In genomic region chr6:43667245-43668150, GRCh38 we compare ENCODE assay signal across 1 cellular context.
TF ChIP-seq lines count a peak whose summit lies in the region.

No MANE protein-coding gene starts in this region.

TF ChIP-seq in HepG2, 621 proteins besides CTCF, POLR2A, EP300 and RAD21 (continued from another document and continues in another):
- TF ChIP-seq PAXIP1 (CRISPR knock-in tag; conservative IDR thresholded peaks at IDR 0.05) (peak; percentile 25; the same call in 1 of the 2 replicates), ZSCAN12 (CRISPR knock-in tag; IDR thresholded peaks at IDR 0.05) (no peak), ETS1 (CRISPR knock-in tag; IDR thresholded peaks at IDR 0.05) (no peak), SMAD1 (CRISPR knock-in tag; IDR thresholded peaks at IDR 0.05; ENCODE audit: borderline replicate concordance, low read depth) (no peak; the same call in 1 of the 2 replicates), ZNF567 (CRISPR knock-in tag; IDR thresholded peaks at IDR 0.05; ENCODE audit: borderline replicate concordance) (no peak; the same call in 1 of the 2 replicates), ZBTB7B (CRISPR knock-in tag; IDR thresholded peaks at IDR 0.05) (peak; percentile 55; the same call in 1 of the 2 replicates), SKIL (CRISPR knock-in tag; IDR thresholded peaks at IDR 0.05; ENCODE audit: borderline replicate concordance) (no peak), MED13 (CRISPR knock-in tag; IDR thresholded peaks at IDR 0.05) (no peak), AKNA (CRISPR knock-in tag; IDR thresholded peaks at IDR 0.05; ENCODE audit: borderline replicate concordance) (no peak), TEAD3 (CRISPR knock-in tag; optimal IDR thresholded peaks at IDR 0.05; ENCODE audit: borderline replicate concordance) (peak; percentile 84), ZNF446 (CRISPR knock-in tag; IDR thresholded peaks at IDR 0.05) (no peak), SP140L (CRISPR knock-in tag; IDR thresholded peaks at IDR 0.05; ENCODE audit: borderline replicate concordance) (no peak), SNAPC4 (CRISPR knock-in tag; IDR thresholded peaks at IDR 0.05) (no peak), SSRP1 (CRISPR knock-in tag; IDR thresholded peaks at IDR 0.05) (peak; percentile 60; the same call in 1 of the 2 replicates), SCMH1 (CRISPR knock-in tag; IDR thresholded peaks at IDR 0.05; ENCODE audit: borderline replicate concordance) (no peak), FOXK1 (CRISPR knock-in tag; IDR thresholded peaks at IDR 0.05; ENCODE audit: borderline replicate concordance, low read depth) (no peak), NR0B2 (CRISPR knock-in tag; IDR thresholded peaks at IDR 0.05) (no peak), IRF2 (CRISPR knock-in tag; IDR thresholded peaks at IDR 0.05) (peak; percentile 77), CREBL2 (CRISPR knock-in tag; IDR thresholded peaks at IDR 0.05; ENCODE audit: borderline replicate concordance) (no peak), ZNF766 (CRISPR knock-in tag; IDR thresholded peaks at IDR 0.05; ENCODE audit: borderline replicate concordance) (no peak), RAD51 (IDR thresholded peaks at IDR 0.05; ENCODE audit: borderline replicate concordance) (no peak), JARID2 (CRISPR knock-in tag; IDR thresholded peaks at IDR 0.05; ENCODE audit: insufficient replicate concordance) (no peak), ZNF710 (CRISPR knock-in tag; IDR thresholded peaks at IDR 0.05; ENCODE audit: borderline replicate concordance) (0 out of 2 replicates have a peak, but pooled peaks have one; percentile 30), ZNF740 (CRISPR knock-in tag; IDR thresholded peaks at IDR 0.05) (peak; percentile 32; the same call in 1 of the 2 replicates), MAZ (IDR thresholded peaks at IDR 0.05; ENCODE audit: borderline replicate concordance, low read depth, low read length) (no peak), MAZ (CRISPR knock-in tag; IDR thresholded peaks at IDR 0.05; ENCODE audit: low read depth) (peak; percentile 94), PAX8 (CRISPR knock-in tag; IDR thresholded peaks at IDR 0.05; ENCODE audit: borderline replicate concordance) (no peak), HNRNPL (IDR thresholded peaks at IDR 0.05; ENCODE audit: low read depth, low read length) (peak; percentile 95), ZGPAT (CRISPR knock-in tag; IDR thresholded peaks at IDR 0.05) (peak; percentile 68), ARHGAP35 (CRISPR knock-in tag; IDR thresholded peaks at IDR 0.05; ENCODE audit: borderline replicate concordance) (no peak), ZFP36L1 (CRISPR knock-in tag; IDR thresholded peaks at IDR 0.05) (no peak), BRCA1 (CRISPR knock-in tag; IDR thresholded peaks at IDR 0.05) (0 out of 2 replicates have a peak, but pooled peaks have one; percentile 16), ZNF263 (CRISPR knock-in tag; IDR thresholded peaks at IDR 0.05) (peak; percentile 84), ZNF317 (CRISPR knock-in tag; IDR thresholded peaks at IDR 0.05) (no peak), KLF9 (CRISPR knock-in tag; IDR thresholded peaks at IDR 0.05; ENCODE audit: low read depth) (no peak), BHLHE40 (IDR thresholded peaks at IDR 0.05; ENCODE audit: low read length) (peak; percentile 58; the same call in 1 of the 2 replicates), NFYB (CRISPR knock-in tag; IDR thresholded peaks at IDR 0.05) (no peak), MTA3 (CRISPR knock-in tag; IDR thresholded peaks at IDR 0.05) (no peak)
